In the genomic region with DNA sequence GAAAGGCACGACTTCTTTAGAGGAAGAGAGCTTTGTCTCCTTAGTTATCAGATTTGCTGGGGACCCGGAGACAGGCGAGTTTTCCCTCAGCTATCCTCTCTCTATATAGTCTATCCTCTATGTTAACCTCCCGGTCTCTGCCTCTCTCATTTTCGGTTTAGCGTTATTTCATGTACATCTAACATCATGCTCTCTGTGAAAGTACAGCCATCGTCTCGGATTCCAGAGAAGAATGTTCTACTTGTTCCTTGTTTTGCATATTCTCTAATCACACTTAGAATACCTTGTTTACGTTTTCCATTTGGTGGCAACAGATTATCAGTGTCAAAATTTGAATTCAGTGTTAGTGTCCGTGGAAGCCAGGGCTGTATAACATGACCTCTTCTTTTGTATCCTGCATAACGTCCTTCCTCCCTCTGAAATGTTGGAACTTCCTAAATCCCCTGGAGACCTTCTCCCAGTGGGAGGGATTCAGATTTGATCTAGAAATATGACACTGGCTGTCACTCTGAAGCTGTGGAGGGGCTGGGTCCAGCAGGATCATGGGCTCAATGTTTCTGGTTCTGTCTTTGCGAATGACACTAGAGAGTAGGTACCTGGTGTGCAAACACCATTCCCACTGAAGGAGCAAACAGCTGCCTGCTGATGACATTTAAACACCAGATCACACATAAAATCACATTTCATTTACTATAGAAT, we compare ENCODE assay signal across 7 cellular contexts. TPM values are rescaled to one million over a fixed set of nuclear protein-coding genes. Genes with fewer than 3 reads are reported as not detected.
DNase-seq lines count a peak whose midpoint lies in the region; ATAC-seq and TF ChIP-seq lines count a peak whose summit lies in the region.

No MANE protein-coding gene starts in this region.

- in situ Hi-C loops in GM13976 (cut with MboI; ENCODE audit: low sequenced_read_pairs, unreplicated experiment): no loop called here

- no peak overlapping the region for H3K27ac Mint-ChIP-seq in natural killer cell treated with Interleukin-12 subunit alpha and Interleukin-12 subunit beta and Interleukin-15 and Interleukin-18, amount 100 ng/mL, for 72 hours

- no peak for TF ChIP-seq CTCF in GM13976 (IDR thresholded peaks at IDR 0.05; ENCODE audit: borderline replicate concordance, control extremely low read depth, extremely low read depth, insufficient read depth, missing control alignments)
- TF ChIP-seq CTCF in Peyer's patch (IDR thresholded peaks at IDR 0.05): no peak
- no peak for TF ChIP-seq CTCF in epithelial cell of esophagus (IDR thresholded peaks at IDR 0.05; ENCODE audit: insufficient read depth, low read depth, low read length, missing control alignments)

- H3K27me3 ChIP-seq in Peyer's patch: no peaks in the 10 kb centered on the region

- H3K36me3 ChIP-seq in Peyer's patch: no peaks in the 10 kb centered on the region

- TF ChIP-seq POLR2A in Peyer's patch (IDR thresholded peaks at IDR 0.05): no peak

- H3K27ac ChIP-seq in Peyer's patch: peak overlapping the region in 3 of 4 donors; percentile 63 to 79 (median 68)

- H3K9me3 Mint-ChIP-seq in natural killer cell treated with Interleukin-12 subunit alpha and Interleukin-12 subunit beta and Interleukin-15 and Interleukin-18, amount 100 ng/mL, for 72 hours: no peaks in the 10 kb centered on the region

- H3K4me1 Mint-ChIP-seq in natural killer cell treated with Interleukin-12 subunit alpha and Interleukin-12 subunit beta and Interleukin-15 and Interleukin-18, amount 100 ng/mL, for 72 hours (ENCODE audit: low read depth in 2 of 2): peaks cover 0 to 10% of the 10 kb centered on the region in 2 donors

- H3K9me3 ChIP-seq in Peyer's patch: no peaks in the 10 kb centered on the region

- peaks cover 23 to 35% of the 10 kb centered on the region in 2 donors for H3K27me3 Mint-ChIP-seq in natural killer cell treated with Interleukin-12 subunit alpha and Interleukin-12 subunit beta and Interleukin-15 and Interleukin-18, amount 100 ng/mL, for 72 hours

- H3K4me3 Mint-ChIP-seq in natural killer cell treated with Interleukin-12 subunit alpha and Interleukin-12 subunit beta and Interleukin-15 and Interleukin-18, amount 100 ng/mL, for 72 hours: peak overlapping the region; percentile 54

- DNase-seq in GM13976 (ENCODE audit: low spot score) (peak; percentile 26), Peyer's patch (no peak), epithelial cell of esophagus (ENCODE audit: low read depth) (no peak), cerebellar nuclear complex (lab: John Stamatoyannopoulos, UW) (no peak)
- DNase-seq in natural killer cell treated with Interleukin-12 subunit alpha and Interleukin-12 subunit beta and Interleukin-15 and Interleukin-18, amount 100 ng/mL, for 72 hours (ENCODE audit: low spot score): no peak
- no peak for DNase-seq in activated CD4-positive, CD25-positive, alpha-beta regulatory T cell (lab: John Stamatoyannopoulos, UW)

- peak; percentile 35 for ATAC-seq in GM21825 (IDR thresholded peaks at IDR 0.05; ENCODE audit: unreplicated experiment)
- peak; percentile 36 to 40 for ATAC-seq in natural killer cell treated with Interleukin-12 subunit alpha and Interleukin-12 subunit beta and Interleukin-15 and Interleukin-18, amount 100 ng/mL, for 72 hours

- H3K36me3 Mint-ChIP-seq in natural killer cell treated with Interleukin-12 subunit alpha and Interleukin-12 subunit beta and Interleukin-15 and Interleukin-18, amount 100 ng/mL, for 72 hours: no peaks in the 10 kb centered on the region

- peak overlapping the region; percentile 45 to 88 (median 69) for H3K4me3 ChIP-seq in Peyer's patch
- H3K4me3 ChIP-seq in epithelial cell of esophagus (ENCODE audit: low read length): peak overlapping the region; percentile 71

- H3K4me1 ChIP-seq in Peyer's patch: no peaks in the 10 kb centered on the region

RNA-seq across cellular contexts. Expression of a gene that starts 0.7 kb away (rescaled TPM):
- total RNA-seq in Peyer's patch: 1 to 10 TPM; 1.5 to 3.3 (median 2.2) TPM
- not detected for total RNA-seq in natural killer cell treated with Interleukin-12 subunit alpha and Interleukin-12 subunit beta and Interleukin-15 and Interleukin-18, amount 100 ng/mL, for 72 hours

RNA-seq across cellular contexts. Expression of a gene that starts 40.7 kb away (rescaled TPM):
- total RNA-seq in Peyer's patch: not detected
- not detected for total RNA-seq in natural killer cell treated with Interleukin-12 subunit alpha and Interleukin-12 subunit beta and Interleukin-15 and Interleukin-18, amount 100 ng/mL, for 72 hours

RNA-seq across cellular contexts. Expression of a gene that starts 51.2 kb away (rescaled TPM):
- total RNA-seq in Peyer's patch: not detected
- total RNA-seq in natural killer cell treated with Interleukin-12 subunit alpha and Interleukin-12 subunit beta and Interleukin-15 and Interleukin-18, amount 100 ng/mL, for 72 hours: not detected

RNA-seq across cellular contexts. Expression of a gene that starts 57.4 kb away (rescaled TPM):
- not detected for total RNA-seq in Peyer's patch
- total RNA-seq in natural killer cell treated with Interleukin-12 subunit alpha and Interleukin-12 subunit beta and Interleukin-15 and Interleukin-18, amount 100 ng/mL, for 72 hours: not detected

RNA-seq across cellular contexts. Expression of a gene that starts 59.8 kb away (rescaled TPM):
- total RNA-seq in Peyer's patch: 10 to 100 TPM in 2 of 4 donors, 1 to 10 TPM in 2; 8.0 to 27.2 (median 9.9) TPM
- under 1 TPM; 0.36 to 0.61 TPM for total RNA-seq in natural killer cell treated with Interleukin-12 subunit alpha and Interleukin-12 subunit beta and Interleukin-15 and Interleukin-18, amount 100 ng/mL, for 72 hours
